8 cellular contexts compared by ENCODE assay signal in the genomic region with DNA sequence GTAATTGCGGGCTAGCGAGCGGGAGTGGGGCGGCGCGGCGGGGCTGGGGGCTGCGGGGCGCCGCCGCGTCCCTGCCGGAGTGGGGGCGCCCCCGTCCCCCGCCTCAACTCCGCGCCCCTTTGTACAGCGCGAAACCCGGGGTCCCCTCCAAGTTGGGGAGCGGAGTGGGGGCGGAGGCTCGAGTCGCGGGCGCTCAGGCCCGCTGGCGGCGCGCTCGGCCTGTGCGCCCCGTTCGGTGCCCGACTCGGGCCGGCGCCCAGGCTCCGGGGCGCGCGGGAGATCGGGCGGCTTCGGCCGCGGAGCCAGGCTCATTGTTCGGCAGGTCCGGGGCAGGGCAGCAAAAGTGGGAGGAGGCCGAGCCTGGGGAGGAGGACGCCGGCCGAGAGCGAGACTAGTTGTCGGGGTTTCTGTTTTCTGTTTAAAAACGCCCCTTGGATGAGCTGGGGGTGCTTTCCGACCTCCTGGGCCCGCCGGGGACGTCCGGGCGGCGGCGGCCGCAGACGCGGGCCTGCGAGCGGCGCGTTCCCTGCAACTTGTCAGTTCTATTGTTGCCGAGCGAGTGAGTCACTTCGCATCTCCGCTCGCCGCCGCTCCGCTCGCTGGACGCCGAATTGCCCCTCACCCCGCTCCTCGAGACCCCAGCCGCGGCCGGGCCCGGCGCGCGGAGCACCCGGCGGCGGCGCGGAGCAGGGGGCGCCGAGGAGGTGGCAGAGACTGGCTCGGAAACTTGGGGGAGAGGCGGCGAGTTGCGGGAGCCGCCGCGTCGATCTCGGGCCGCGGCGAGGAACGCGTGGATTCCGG. TPM values are rescaled to one million over a fixed set of nuclear protein-coding genes. Genes with fewer than 3 reads are reported as not detected.
DNase-seq lines count a peak whose midpoint lies in the region; ATAC-seq and TF ChIP-seq lines count a peak whose summit lies in the region.

No MANE protein-coding gene starts in this region.

- H3K4me1 ChIP-seq in SJCRH30 = peaks cover 6% of the 10 kb centered on the region; the same call in 1 of the 2 replicates
- no peaks in the 10 kb centered on the region for H3K4me1 ChIP-seq in parathyroid adenoma
- peaks cover 28 to 38% (median 32%) of the 10 kb centered on the region in 4 donors for H3K4me1 ChIP-seq in upper lobe of left lung

- H3K4me3 Mint-ChIP-seq in activated naive CD8-positive, alpha-beta T cell = peak overlapping the region; percentile 97

- peak overlapping the region; percentile 54 for H3K27ac Mint-ChIP-seq in activated naive CD8-positive, alpha-beta T cell

- WGBS in upper lobe of left lung, 2 donors = 0% methylated on average over 4 to 53 of the region's 114 CpGs

- CTCF ChIA-PET in BJ (lab: Yijun Ruan, JAX) = interaction anchor here (0.8 to 1.5 kb wide), 10 partner anchors 11 to 227 kb away, joined by 3 to 16 read pairs (median 4); no protein-coding TSS in a partner anchor

- no peak for TF ChIP-seq EP300 in upper lobe of left lung (IDR thresholded peaks at IDR 0.05)

- H3K27ac ChIP-seq in SJCRH30 (peak overlapping the region; percentile 75), parathyroid adenoma (peak overlapping the region; percentile 78), upper lobe of left lung (peak overlapping the region; percentile 93 to 98 (median 97))

- peaks cover 12% of the 10 kb centered on the region for H3K36me3 Mint-ChIP-seq in activated naive CD8-positive, alpha-beta T cell

- H3K4me2 ChIP-seq in parathyroid adenoma (ENCODE audit: low read length) = peak overlapping the region; percentile 90

- POLR2A ChIA-PET in BJ (lab: Charles Lee) = interaction anchor here (0.8 to 1.5 kb wide), 2 partner anchors 10 to 30 kb away, joined by 3 to 4 read pairs; no protein-coding TSS in a partner anchor

- peak overlapping the region; percentile 71 for H2AFZ ChIP-seq in parathyroid adenoma

- H3K9ac ChIP-seq in parathyroid adenoma = no peak overlapping the region

- H3K9me3 Mint-ChIP-seq in activated naive CD8-positive, alpha-beta T cell (ENCODE audit: low read depth) = no peaks in the 10 kb centered on the region

- intact Hi-C loops in head of caudate nucleus (cut with DNase I) = loop anchor here (1.0 to 10.0 kb wide), 4 partner anchors 32 to 296 kb away; a partner anchor contains a TSS

- H3K9me3 ChIP-seq in SJCRH30 (replicated peaks) (no peaks in the 10 kb centered on the region), parathyroid adenoma (ENCODE audit: control insufficient read depth, low read length) (no peaks in the 10 kb centered on the region), upper lobe of left lung (no peaks in the 10 kb centered on the region)

- peaks cover 2% of the 10 kb centered on the region for H3K79me2 ChIP-seq in parathyroid adenoma

- ATAC-seq in HG03342 (IDR thresholded peaks at IDR 0.05; ENCODE audit: unreplicated experiment) (peak; percentile 22), upper lobe of left lung (ENCODE audit: low FRiP score in 2 of 2) (peak; percentile 4 to 64)

- peaks cover 50% of the 10 kb centered on the region for H3K4me1 Mint-ChIP-seq in activated naive CD8-positive, alpha-beta T cell (ENCODE audit: low read depth)

- TF ChIP-seq POLR2A in GM19099 (IDR thresholded peaks at IDR 0.05; ENCODE audit: extremely low read depth, insufficient read length, low read depth) (peak; percentile 68), upper lobe of left lung (IDR thresholded peaks at IDR 0.05) (peak in 3 of 4 donors; percentile 14 to 56 (median 42))

- DNase-seq in BJ (ENCODE audit: low read depth) = no peak
- peak; percentile 64 to 70 for DNase-seq in SJCRH30
- DNase-seq in head of caudate nucleus = peak in 38 of 42 donors; percentile 12 to 79 (median 49)
- peak; percentile 47 to 92 for DNase-seq in upper lobe of left lung

- TF ChIP-seq CTCF in BJ (IDR thresholded peaks at IDR 0.05; ENCODE audit: insufficient read depth, low read depth, low read length) (no peak), parathyroid adenoma (IDR thresholded peaks at IDR 0.05) (no peak), upper lobe of left lung (IDR thresholded peaks at IDR 0.05) (no peak)

- no peaks in the 10 kb centered on the region for H3K27me3 Mint-ChIP-seq in activated naive CD8-positive, alpha-beta T cell

- H3K27me3 ChIP-seq in BJ (ENCODE audit: control insufficient read depth, insufficient read depth, low read length) (no peaks in the 10 kb centered on the region), SJCRH30 (no peaks in the 10 kb centered on the region), parathyroid adenoma (ENCODE audit: control insufficient read depth, insufficient read depth, low read length) (no peaks in the 10 kb centered on the region), upper lobe of left lung (no peaks in the 10 kb centered on the region)

- H3K36me3 ChIP-seq in BJ (ENCODE audit: control insufficient read depth, insufficient read depth, low read length) = no peaks in the 10 kb centered on the region
- H3K36me3 ChIP-seq in SJCRH30 = peaks cover 38% of the 10 kb centered on the region
- H3K36me3 ChIP-seq in parathyroid adenoma (ENCODE audit: control insufficient read depth, insufficient read depth, low read length) = no peaks in the 10 kb centered on the region
- peaks cover 0 to under 1% (median 0%) of the 10 kb centered on the region in 4 donors for H3K36me3 ChIP-seq in upper lobe of left lung

- H3K4me3 ChIP-seq in BJ (ENCODE audit: low read depth, low read length) (peak overlapping the region; percentile 98), SJCRH30 (peak overlapping the region; percentile 83), parathyroid adenoma (ENCODE audit: low read depth, low read length) (peak overlapping the region; percentile 90), upper lobe of left lung (peak overlapping the region; percentile 63 to 96 (median 84))

RNA-seq across cellular contexts. Expression of a gene that starts 0.7 kb away (rescaled TPM):
- 133 and 134 TPM in 2 replicates for polyA plus RNA-seq in BJ (2011; rRNA removed)
- polyA minus RNA-seq in BJ (2011; rRNA and poly(A)+ RNA removed) = 131 and 151 TPM in 2 replicates
- total RNA-seq in SJCRH30 (2014; rRNA removed; shearing (Covaris generic)) = 162 and 173 TPM in 2 replicates
- 100 to 1,000 TPM in 4 of 6 donors, 10 to 100 TPM in 2; 74.5 to 257 (median 103) TPM for total RNA-seq in upper lobe of left lung
